In the genomic region with DNA sequence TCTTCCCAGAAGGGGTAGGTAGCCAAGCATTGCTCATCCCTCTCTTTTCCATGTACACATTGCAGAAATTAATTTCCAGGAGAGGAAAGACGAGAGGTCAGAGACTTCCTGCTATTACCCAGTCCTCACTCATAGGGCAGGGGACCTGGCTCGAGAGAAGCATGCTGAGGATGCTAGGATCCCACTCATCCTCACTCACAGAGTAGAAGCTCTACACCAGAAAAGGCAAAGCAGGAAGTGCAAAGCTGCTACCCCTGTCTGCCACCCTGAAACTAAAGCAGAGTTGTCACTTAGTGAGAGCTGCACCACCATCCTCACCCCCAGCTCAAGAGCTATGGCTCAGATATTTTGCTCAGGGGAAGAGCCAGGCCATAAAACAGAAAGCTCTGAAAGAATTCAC, we compare ENCODE assay signal across 2 cellular contexts.
TF ChIP-seq lines count a peak whose summit lies in the region.

No MANE protein-coding gene starts in this region.

TF ChIP-seq in GM12891, 5 proteins besides CTCF, POLR2A, EP300 and RAD21:
- peak; percentile 40; the same call in 1 of the 2 replicates for TF ChIP-seq SPI1 (IDR thresholded peaks at IDR 0.05; ENCODE audit: low read depth, low read length)
- TF ChIP-seq TAF1 (IDR thresholded peaks at IDR 0.05; ENCODE audit: low read depth, low read length): no peak

TF ChIP-seq in GM12878, 131 proteins besides CTCF, POLR2A, EP300 and RAD21:
- TF ChIP-seq SUZ12 (IDR thresholded peaks at IDR 0.05; ENCODE audit: unreplicated experiment) (no peak), KLF5 (IDR thresholded peaks at IDR 0.05; ENCODE audit: partially characterized antibody) (no peak), SRF (IDR thresholded peaks at IDR 0.05; ENCODE audit: low read depth in 2 of 2, low read length in 2 of 2) (peak; percentile 52 to 65; a peak in 2 of 4 replicates), RFX5 (IDR thresholded peaks at IDR 0.05; ENCODE audit: low read depth, low read length) (no peak)
- TF ChIP-seq, protein P1, sequence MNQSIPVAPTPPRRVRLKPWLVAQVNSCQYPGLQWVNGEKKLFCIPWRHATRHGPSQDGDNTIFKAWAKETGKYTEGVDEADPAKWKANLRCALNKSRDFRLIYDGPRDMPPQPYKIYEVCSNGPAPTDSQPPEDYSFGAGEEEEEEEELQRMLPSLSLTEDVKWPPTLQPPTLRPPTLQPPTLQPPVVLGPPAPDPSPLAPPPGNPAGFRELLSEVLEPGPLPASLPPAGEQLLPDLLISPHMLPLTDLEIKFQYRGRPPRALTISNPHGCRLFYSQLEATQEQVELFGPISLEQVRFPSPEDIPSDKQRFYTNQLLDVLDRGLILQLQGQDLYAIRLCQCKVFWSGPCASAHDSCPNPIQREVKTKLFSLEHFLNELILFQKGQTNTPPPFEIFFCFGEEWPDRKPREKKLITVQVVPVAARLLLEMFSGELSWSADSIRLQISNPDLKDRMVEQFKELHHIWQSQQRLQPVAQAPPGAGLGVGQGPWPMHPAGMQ (IDR thresholded peaks at IDR 0.05; ENCODE audit: borderline replicate concordance): no peak
